ENCODE assay signal across 11 cellular contexts in genomic region chr4:8182858-8183725, GRCh38. TPM values are rescaled to one million over a fixed set of nuclear protein-coding genes. Genes with fewer than 3 reads are reported as not detected.
DNase-seq lines count a peak whose midpoint lies in the region; ATAC-seq, FAIRE-seq and TF ChIP-seq lines count a peak whose summit lies in the region.
"Had no signal": no experiment of that assay in that cellular context is flagged by ENCODE, and none has a peak within 500 bp of the region (broad histone marks: within the 10 kb centered on the region; RNA-seq: fewer than 3 reads in every experiment).

No MANE protein-coding gene starts in this region.

- no peak for TF ChIP-seq CTCF in astrocyte of the cerebellum (IDR thresholded peaks at IDR 0.05; ENCODE audit: low read depth, low read length, missing control alignments)
- no peak for TF ChIP-seq CTCF in kidney (IDR thresholded peaks at IDR 0.05; ENCODE audit: borderline replicate concordance, extremely low read depth, insufficient read depth)
- TF ChIP-seq CTCF in transverse colon (IDR thresholded peaks at IDR 0.05) = no peak
- TF ChIP-seq CTCF in CD14-positive monocyte (IDR thresholded peaks at IDR 0.05) = no peak

- in situ Hi-C loops in astrocyte of the cerebellum (cut with HindIII; ENCODE audit: low sequenced_read_pairs) = no loop called here
- in situ Hi-C loops in transverse colon (cut with MboI; ENCODE audit: low pct_ligation_motif_present in 1 of 4, low pct_unique_long_range_greater_than_20kb in 1 of 4, low sequenced_read_pairs in 3 of 4) = no loop called here

- H3K27ac ChIP-seq in kidney (ENCODE audit: low read depth in 2 of 2, low read length in 2 of 2) = peak overlapping the region; percentile 25 to 73
- H3K27ac ChIP-seq in transverse colon = peak overlapping the region in 3 of 4 donors; percentile 24 to 61 (median 50)
- H3K27ac ChIP-seq: 22Rv1 had no signal

- WGBS in transverse colon (ENCODE audit: low coverage in 1 of 2), 2 donors = 47% methylated on average over 25 of the region's 25 CpGs; no CpG with 5 or more reads in 1 of the 2 donors

- TF ChIP-seq POLR2A in transverse colon (IDR thresholded peaks at IDR 0.05) = no peak

- H3K4me1 ChIP-seq in kidney (ENCODE audit: control insufficient read depth in 1 of 2, insufficient read depth in 1 of 2, low read depth in 1 of 2, low read length in 2 of 2) (peaks cover 0 to 27% of the 10 kb centered on the region in 2 donors), transverse colon (peaks cover 0 to 21% (median 18%) of the 10 kb centered on the region in 4 donors)

- peak; percentile 14 for TF ChIP-seq EP300 in transverse colon (IDR thresholded peaks at IDR 0.05; ENCODE audit: low read depth)

- no peaks in the 10 kb centered on the region for H3K27me3 ChIP-seq in transverse colon

- no peak for ATAC-seq in GM19351 (IDR thresholded peaks at IDR 0.05; ENCODE audit: unreplicated experiment)

- peaks cover 0 to 2% (median 0%) of the 10 kb centered on the region in 7 donors for H3K9me3 Mint-ChIP-seq in CD14-positive monocyte

- H3K9me3 ChIP-seq in kidney (ENCODE audit: control insufficient read depth in 1 of 2, low read length in 2 of 2) = no peaks in the 10 kb centered on the region
- H3K9me3 ChIP-seq in transverse colon = no peaks in the 10 kb centered on the region

- no peak overlapping the region for H3K4me3 ChIP-seq in astrocyte of the cerebellum (ENCODE audit: low read depth, low read length)
- no peak overlapping the region for H3K4me3 ChIP-seq in kidney (ENCODE audit: low read length in 2 of 2)
- no peak overlapping the region for H3K4me3 ChIP-seq in transverse colon

- H3K9ac ChIP-seq in kidney (ENCODE audit: low read length in 2 of 2) = peak overlapping the region; percentile 46 to 50

- H3K27ac Mint-ChIP-seq in CD14-positive monocyte = peak overlapping the region in 1 of 7 donors; percentile 41

- peaks cover 1% of the 10 kb centered on the region for H3K4me1 Mint-ChIP-seq in CD14-positive monocyte

- no peaks in the 10 kb centered on the region for H3K36me3 Mint-ChIP-seq in CD14-positive monocyte

- peak; percentile 63 for FAIRE-seq in kidney (lab: Jason Lieb, UNC)

- DNase-seq in DMS 273 (lab: John Stamatoyannopoulos, UW; ENCODE audit: unreplicated experiment) = peak; percentile 69
- no peak for DNase-seq in DMS 273 treated with DMSO at 0.1 percent for 48 hours (lab: John Stamatoyannopoulos, UW)
- peak; percentile 15 for DNase-seq in astrocyte of the cerebellum (ENCODE audit: low read depth)
- DNase-seq in kidney = peak; percentile 96
- DNase-seq in transverse colon = peak; percentile 93
- DNase-seq in NCI-H1694 treated with DMSO at 0.1 percent for 48 hours (lab: John Stamatoyannopoulos, UW) = no peak
- no peak for DNase-seq in CD14-positive monocyte (ENCODE audit: low spot score)
- DNase-seq: activated CD4-positive, alpha-beta T cell treated with anti-CD3 and anti-CD28 coated beads for 48 hours; stimulated activated CD4-positive, alpha-beta T cell treated with anti-CD3 and anti-CD28 coated beads, Interleukin-12 subunit alpha, Interleukin-12 subunit beta, amount 100 ng/mL, for 4 hours had no signal

- peaks cover 0 to 9% (median 8%) of the 10 kb centered on the region in 3 donors for H3K27me3 Mint-ChIP-seq in CD14-positive monocyte (ENCODE audit: low read depth in 3 of 3)

- H3K36me3 ChIP-seq in kidney (ENCODE audit: control insufficient read depth in 1 of 2, insufficient read depth in 2 of 2, low read length in 2 of 2) (no peaks in the 10 kb centered on the region), transverse colon (no peaks in the 10 kb centered on the region)

- intact Hi-C loops in kidney (cut with DNase I) (no loop called here), transverse colon (cut with DNase I; ENCODE audit: low total_unique reads) (no loop called here), CD14-positive monocyte (cut with micrococcal nuclease) (no loop called here)

- H3K4me3 Mint-ChIP-seq in CD14-positive monocyte = no peak overlapping the region

RNA-seq across cellular contexts. Expression of gene SH3TC1, which starts 16.0 kb away (rescaled TPM):
- 127 TPM for total RNA-seq in kidney
- polyA plus RNA-seq in kidney (ENCODE audit: insufficient read depth, low read depth, low replicate concordance) = 43.1 TPM
- 10 to 100 TPM; 15.0 to 78.6 (median 41.4) TPM for total RNA-seq in transverse colon
- 10 to 100 TPM; 36.9 to 41.9 TPM for polyA plus RNA-seq in CD14-positive monocyte

RNA-seq across cellular contexts. Expression of gene ABLIM2, which starts 24.5 kb away (rescaled TPM):
- total RNA-seq in kidney (23.3 TPM), transverse colon (10 to 100 TPM in 3 of 4 donors, 1 to 10 TPM in 1; 3.2 to 58.4 (median 14.2) TPM)
- polyA plus RNA-seq in kidney (ENCODE audit: insufficient read depth, low read depth, low replicate concordance) (9.5 TPM), CD14-positive monocyte (not detected)

Comparison
In these comparisons a context has a peak if more than half of its experiments do, and no peak if none do; other contexts are left out.
1. DNase-seq: peak in DMS 273 (single experiment), astrocyte of the cerebellum (single experiment), kidney (single experiment) and transverse colon (single experiment); none in DMS 273 treated with DMSO at 0.1 percent for 48 hours (single experiment), NCI-H1694 treated with DMSO at 0.1 percent for 48 hours (single experiment) and CD14-positive monocyte (single experiment).